12 cellular contexts compared by ENCODE assay signal in genomic region chr15:31278544-31279220, GRCh38. TPM values are rescaled to one million over a fixed set of nuclear protein-coding genes. Genes with fewer than 3 reads are reported as not detected.
DNase-seq lines count a peak whose midpoint lies in the region; ATAC-seq and TF ChIP-seq lines count a peak whose summit lies in the region.
"Had no signal": no experiment of that assay in that cellular context is flagged by ENCODE, and none has a peak within 500 bp of the region (broad histone marks: within the 10 kb centered on the region; RNA-seq: fewer than 3 reads in every experiment).

No MANE protein-coding gene starts in this region.

- CTCF ChIA-PET in activated naive CD4-positive, alpha-beta T cell treated with anti-CD3 and anti-CD28 coated beads for 36 hours (lab: Charles Lee): no interaction called here

- H3K27me3 Mint-ChIP-seq in T-helper 2 cell treated with Interferon-gamma antibody and Interleukin-4, amounts not matched to agents 5 μg/mL and 100 μg/mL, for 36 hours (ENCODE audit: low read depth): peaks cover 13% of the 10 kb centered on the region
- H3K27me3 Mint-ChIP-seq in stimulated activated memory B cell treated with anti-CD40 and anti-IgM and Interleukin-4, amounts not matched to agents 10 μg/mL and 1 μg/mL and 100 μg/mL, for 72 hours: no peaks in the 10 kb centered on the region
- no peaks in the 10 kb centered on the region for H3K27me3 Mint-ChIP-seq in activated naive CD4-positive, alpha-beta T cell treated with anti-CD3 and anti-CD28 coated beads for 36 hours (ENCODE audit: low read depth)

- DNase-seq in T-helper 2 cell treated with Interferon-gamma antibody and Interleukin-4, amounts not matched to agents 5 μg/mL and 100 μg/mL, for 36 hours (ENCODE audit: low spot score): peak; percentile 1
- DNase-seq in T-helper 2 cell (no peak), WERI-Rb-1 (no peak), left lobe of liver (ENCODE audit: low spot score) (peak; percentile 43), UCSD-AML1 (lab: John Stamatoyannopoulos, UW; ENCODE audit: unreplicated experiment) (no peak)
- no peak for DNase-seq in activated naive CD4-positive, alpha-beta T cell treated with anti-CD3 and anti-CD28 coated beads for 36 hours
- DNase-seq: KG1, NCI-H146, NCI-H526 treated with DMSO at 0.1 percent for 48 hours had no signal

- TF ChIP-seq POLR2A in GM18505 (IDR thresholded peaks at IDR 0.05; ENCODE audit: borderline replicate concordance, extremely low read depth, insufficient read depth, insufficient read length): no peak

- H3K9me3 ChIP-seq in WERI-Rb-1 (ENCODE audit: severe bottlenecking): no peaks in the 10 kb centered on the region

- no peaks in the 10 kb centered on the region for H3K9me3 Mint-ChIP-seq in T-helper 2 cell treated with Interferon-gamma antibody and Interleukin-4, amounts not matched to agents 5 μg/mL and 100 μg/mL, for 36 hours
- H3K9me3 Mint-ChIP-seq in stimulated activated memory B cell treated with anti-CD40 and anti-IgM and Interleukin-4, amounts not matched to agents 10 μg/mL and 1 μg/mL and 100 μg/mL, for 72 hours: peaks cover under 1% of the 10 kb centered on the region
- H3K9me3 Mint-ChIP-seq in activated naive CD4-positive, alpha-beta T cell treated with anti-CD3 and anti-CD28 coated beads for 36 hours: no peaks in the 10 kb centered on the region

- no peaks in the 10 kb centered on the region for H3K36me3 Mint-ChIP-seq in T-helper 2 cell treated with Interferon-gamma antibody and Interleukin-4, amounts not matched to agents 5 μg/mL and 100 μg/mL, for 36 hours (ENCODE audit: low read depth)
- H3K36me3 Mint-ChIP-seq in stimulated activated memory B cell treated with anti-CD40 and anti-IgM and Interleukin-4, amounts not matched to agents 10 μg/mL and 1 μg/mL and 100 μg/mL, for 72 hours: no peaks in the 10 kb centered on the region
- H3K36me3 Mint-ChIP-seq in activated naive CD4-positive, alpha-beta T cell treated with anti-CD3 and anti-CD28 coated beads for 36 hours (ENCODE audit: low read depth): no peaks in the 10 kb centered on the region

- no peak overlapping the region for H3K27ac Mint-ChIP-seq in T-helper 2 cell treated with Interferon-gamma antibody and Interleukin-4, amounts not matched to agents 5 μg/mL and 100 μg/mL, for 36 hours
- peak overlapping the region; percentile 12 for H3K27ac Mint-ChIP-seq in stimulated activated memory B cell treated with anti-CD40 and anti-IgM and Interleukin-4, amounts not matched to agents 10 μg/mL and 1 μg/mL and 100 μg/mL, for 72 hours
- no peak overlapping the region for H3K27ac Mint-ChIP-seq in activated naive CD4-positive, alpha-beta T cell treated with anti-CD3 and anti-CD28 coated beads for 36 hours

- H3K36me3 ChIP-seq in WERI-Rb-1: no peaks in the 10 kb centered on the region

- TF ChIP-seq CTCF in WERI-Rb-1 (IDR thresholded peaks at IDR 0.05; ENCODE audit: low read depth, low read length): 0 out of 2 replicates have a peak, but pooled peaks have one; percentile 8

- ATAC-seq in left lobe of liver (no peak), GM18505 (IDR thresholded peaks at IDR 0.05; ENCODE audit: unreplicated experiment) (no peak)
- peak; percentile 4 for ATAC-seq in stimulated activated memory B cell treated with anti-CD40 and anti-IgM and Interleukin-4, amounts not matched to agents 10 μg/mL and 1 μg/mL and 100 μg/mL, for 72 hours
- ATAC-seq: right cardiac atrium had no signal

- H3K4me1 Mint-ChIP-seq in T-helper 2 cell treated with Interferon-gamma antibody and Interleukin-4, amounts not matched to agents 5 μg/mL and 100 μg/mL, for 36 hours (ENCODE audit: low read depth): peaks cover 17% of the 10 kb centered on the region
- peaks cover 21% of the 10 kb centered on the region for H3K4me1 Mint-ChIP-seq in stimulated activated memory B cell treated with anti-CD40 and anti-IgM and Interleukin-4, amounts not matched to agents 10 μg/mL and 1 μg/mL and 100 μg/mL, for 72 hours
- H3K4me1 Mint-ChIP-seq in activated naive CD4-positive, alpha-beta T cell treated with anti-CD3 and anti-CD28 coated beads for 36 hours (ENCODE audit: low read depth): peaks cover 2% of the 10 kb centered on the region

- H3K4me3 ChIP-seq in WERI-Rb-1 (ENCODE audit: low read depth, low read length): no peak overlapping the region

- intact Hi-C loops in activated naive CD4-positive, alpha-beta T cell treated with anti-CD3 and anti-CD28 coated beads for 36 hours (cut with micrococcal nuclease): no loop called here

- H3K4me3 Mint-ChIP-seq in T-helper 2 cell treated with Interferon-gamma antibody and Interleukin-4, amounts not matched to agents 5 μg/mL and 100 μg/mL, for 36 hours: no peak overlapping the region
- H3K4me3 Mint-ChIP-seq in stimulated activated memory B cell treated with anti-CD40 and anti-IgM and Interleukin-4, amounts not matched to agents 10 μg/mL and 1 μg/mL and 100 μg/mL, for 72 hours: no peak overlapping the region
- H3K4me3 Mint-ChIP-seq in activated naive CD4-positive, alpha-beta T cell treated with anti-CD3 and anti-CD28 coated beads for 36 hours: no peak overlapping the region

- peak overlapping the region; percentile 91 for H3K27ac ChIP-seq in WERI-Rb-1

- no peaks in the 10 kb centered on the region for H3K27me3 ChIP-seq in WERI-Rb-1 (ENCODE audit: insufficient read depth, low read depth, severe bottlenecking)

RNA-seq across cellular contexts. Expression of gene KLF13, which starts 48.0 kb away (rescaled TPM):
- 91.9 TPM for total RNA-seq in left lobe of liver
- 100 to 1,000 TPM; 115 to 121 TPM for total RNA-seq in activated naive CD4-positive, alpha-beta T cell treated with anti-CD3 and anti-CD28 coated beads for 36 hours

Comparison
In these comparisons a context has a peak if more than half of its experiments do, and no peak if none do; other contexts are left out.
1. DNase-seq: peak in T-helper 2 cell treated with Interferon-gamma antibody and Interleukin-4, amounts not matched to agents 5 μg/mL and 100 μg/mL, for 36 hours (single experiment) and left lobe of liver (single experiment); none in T-helper 2 cell (0 of 5), WERI-Rb-1 (single experiment), UCSD-AML1 (single experiment) and activated naive CD4-positive, alpha-beta T cell treated with anti-CD3 and anti-CD28 coated beads for 36 hours (single experiment).